Comparison of ENCODE assay signal across 23 cellular contexts in the genomic region with DNA sequence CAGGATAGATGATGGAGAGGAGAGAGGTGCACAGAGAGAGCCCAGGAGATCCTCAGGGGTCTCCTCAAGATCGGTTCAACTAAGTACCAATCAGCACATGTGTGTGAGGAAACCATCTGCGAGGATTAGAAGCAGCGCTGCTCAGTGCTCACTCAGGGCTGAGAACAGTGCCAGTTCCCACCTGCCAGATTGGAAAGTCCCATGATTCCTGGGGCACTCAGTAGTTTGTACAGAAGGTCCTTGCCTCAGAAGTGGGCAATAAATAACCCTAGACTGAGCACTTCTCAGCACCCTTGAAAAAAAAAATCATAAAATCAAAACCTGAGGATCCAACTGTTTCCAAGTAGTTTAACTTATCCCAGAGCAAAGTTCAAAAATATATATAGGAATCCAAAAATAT. TPM values are rescaled to one million over a fixed set of nuclear protein-coding genes. Genes with fewer than 3 reads are reported as not detected.
DNase-seq lines count a peak whose midpoint lies in the region; ATAC-seq, FAIRE-seq and TF ChIP-seq lines count a peak whose summit lies in the region.
"Had no signal": no experiment of that assay in that cellular context is flagged by ENCODE, and none has a peak within 500 bp of the region (broad histone marks: within the 10 kb centered on the region; RNA-seq: fewer than 3 reads in every experiment).

No MANE protein-coding gene starts in this region.

- no peak overlapping the region for H2AFZ ChIP-seq in hepatocyte
- H2AFZ ChIP-seq: GM23248, PC-9 had no signal

- TF ChIP-seq CTCF in esophagus muscularis mucosa (IDR thresholded peaks at IDR 0.05) = no peak
- no peak for TF ChIP-seq CTCF in gastrocnemius medialis (IDR thresholded peaks at IDR 0.05 in 4 of 5, conservative IDR thresholded peaks at IDR 0.05 in 1 of 5)
- no peak for TF ChIP-seq CTCF in hepatocyte (IDR thresholded peaks at IDR 0.05; ENCODE audit: poor library complexity)

- H3K4me1 ChIP-seq in esophagus muscularis mucosa (no peaks in the 10 kb centered on the region), gastrocnemius medialis (peaks cover 48 to 77% of the 10 kb centered on the region in 2 donors), hepatocyte (ENCODE audit: insufficient read depth) (no peaks in the 10 kb centered on the region)
- H3K4me1 ChIP-seq: BLaER1, HAP-1 had no signal

- H3K9me3 ChIP-seq in esophagus muscularis mucosa (no peaks in the 10 kb centered on the region), gastrocnemius medialis (no peaks in the 10 kb centered on the region), hepatocyte (ENCODE audit: low read depth) (no peaks in the 10 kb centered on the region)
- H3K9me3 ChIP-seq: BLaER1, HAP-1 had no signal

- H4K20me1 ChIP-seq in hepatocyte (ENCODE audit: insufficient read depth, poor library complexity, severe bottlenecking) = no peaks in the 10 kb centered on the region
- H4K20me1 ChIP-seq: BLaER1 had no signal

- TF ChIP-seq POLR2A in esophagus muscularis mucosa (IDR thresholded peaks at IDR 0.05; ENCODE audit: low read depth) (no peak), gastrocnemius medialis (IDR thresholded peaks at IDR 0.05) (no peak), H54 (IDR thresholded peaks at IDR 0.05; ENCODE audit: low read depth, low read length) (no peak)

- no peak overlapping the region for H3K4me2 ChIP-seq in hepatocyte
- H3K4me2 ChIP-seq: BLaER1, PC-9 had no signal

- ATAC-seq in gastrocnemius medialis (peak; percentile 83 to 85), GM21717 (IDR thresholded peaks at IDR 0.05; ENCODE audit: unreplicated experiment) (no peak)
- ATAC-seq: Right ventricle myocardium inferior had no signal

- no peaks in the 10 kb centered on the region for H3K9me2 ChIP-seq in hepatocyte (replicated peaks; ENCODE audit: insufficient read depth)

- no peak for TF ChIP-seq EP300 in esophagus muscularis mucosa (IDR thresholded peaks at IDR 0.05)

- H3K4me3 ChIP-seq in esophagus muscularis mucosa (no peak overlapping the region), gastrocnemius medialis (no peak overlapping the region), hepatocyte (no peak overlapping the region)
- H3K4me3 ChIP-seq: BLaER1, GM23248, HAP-1, PC-9 had no signal

- intact Hi-C loops in esophagus muscularis mucosa (cut with DNase I) = no loop called here
- intact Hi-C loops in gastrocnemius medialis (cut with DNase I; ENCODE audit: low total_unique reads) = no loop called here

- in situ Hi-C loops in gastrocnemius medialis (cut with MboI; ENCODE audit: low sequenced_read_pairs in 4 of 4) = no loop called here

- WGBS in esophagus muscularis mucosa = 72% methylated on average over 3 of the region's 3 CpGs
- WGBS in hepatocyte (ENCODE audit: low lambda C conversion rate, missing lambda C conversion rate) = 83% methylated on average over 3 of the region's 3 CpGs

- H3K27me3 ChIP-seq in esophagus muscularis mucosa (peaks cover 0 to 3% (median 0%) of the 10 kb centered on the region in 4 donors), gastrocnemius medialis (no peaks in the 10 kb centered on the region), hepatocyte (no peaks in the 10 kb centered on the region)
- H3K27me3 ChIP-seq: BLaER1 had no signal

- no peak for FAIRE-seq in H54 (lab: Jason Lieb, UNC)
- FAIRE-seq: D721Med, G401.6 had no signal

- H3K27ac ChIP-seq in esophagus muscularis mucosa (replicated peaks in 1 of 4) (no peak overlapping the region), gastrocnemius medialis (peak overlapping the region; percentile 40 to 82 (median 73)), hepatocyte (no peak overlapping the region)
- H3K27ac ChIP-seq: BLaER1, GM23248, PC-9 had no signal

- H3K36me3 ChIP-seq in esophagus muscularis mucosa (no peaks in the 10 kb centered on the region), gastrocnemius medialis (no peaks in the 10 kb centered on the region), hepatocyte (replicated peaks; ENCODE audit: insufficient read depth, low read depth) (no peaks in the 10 kb centered on the region)
- H3K36me3 ChIP-seq: BLaER1, HAP-1 had no signal

- H3K79me2 ChIP-seq in hepatocyte = no peaks in the 10 kb centered on the region

- DNase-seq in SHP77 (lab: John Stamatoyannopoulos, UW) (peak; percentile 8 to 30), SHP77 treated with DMSO at 0.1 percent for 48 hours (lab: John Stamatoyannopoulos, UW) (no peak), esophagus muscularis mucosa (ENCODE audit: extremely low spot score) (peak; percentile 42), gastrocnemius medialis (peak; percentile 52 to 77), hepatocyte (ENCODE audit: low spot score) (no peak), H54 (ENCODE audit: insufficient read length, low spot score) (no peak)
- DNase-seq: CD4-positive, CD25-positive, alpha-beta regulatory T cell; GM23248; NCI-H1048; NCI-H1694; NCI-H2029 treated with DMSO at 0.1 percent for 48 hours; NCI-H2227 treated with DMSO at 0.1 percent for 48 hours; NCI-H774; PC-9 had no signal

RNA-seq across cellular contexts. Expression of gene SEMA4F, which starts 53.8 kb away (rescaled TPM):
- 1 to 10 TPM; 2.8 to 5.5 (median 5.3) TPM for total RNA-seq in esophagus muscularis mucosa
- 1 to 10 TPM in 3 of 4 donors, under 1 TPM in 1; 0.97 to 1.6 (median 1.4) TPM for total RNA-seq in gastrocnemius medialis
- 6.8 and 7.3 TPM in 2 replicates for total RNA-seq in hepatocyte
- 6.5 and 7.4 TPM in 2 replicates for polyA plus RNA-seq in hepatocyte

RNA-seq across cellular contexts. Expression of gene M1AP, which starts 59.7 kb away (rescaled TPM):
- total RNA-seq in esophagus muscularis mucosa (under 1 TPM in 2 of 4 donors, not detected in 2; 0.17 to 0.42 TPM), gastrocnemius medialis (under 1 TPM in 1 of 4 donors, not detected in 3; 0.20 TPM), hepatocyte (0.70 and 1.0 TPM in 2 replicates)
- 0.30 and 1.2 TPM in 2 replicates for polyA plus RNA-seq in hepatocyte
- total RNA-seq: A172; CD4-positive, CD25-positive, alpha-beta regulatory T cell; NCI-H460; Right ventricle myocardium inferior had no signal
- polyA plus RNA-seq: CD4-positive, CD25-positive, alpha-beta regulatory T cell; IgD-negative memory B cell had no signal

Comparison
In these comparisons a context has a peak if more than half of its experiments do, and no peak if none do; other contexts are left out.
1. DNase-seq: peak in SHP77 (2 of 2), esophagus muscularis mucosa (single experiment) and gastrocnemius medialis (2 of 2); none in SHP77 treated with DMSO at 0.1 percent for 48 hours (single experiment), hepatocyte (single experiment) and H54 (single experiment).
2. H3K27ac ChIP-seq: peak in gastrocnemius medialis (4 of 4); none in esophagus muscularis mucosa (0 of 4) and hepatocyte (single experiment).